In genomic region chr14:49160983-49161382, GRCh38 we compare ENCODE assay signal across 18 cellular contexts.
DNase-seq lines count a peak whose midpoint lies in the region; ATAC-seq and TF ChIP-seq lines count a peak whose summit lies in the region.
"Had no signal": no experiment of that assay in that cellular context is flagged by ENCODE, and none has a peak within 500 bp of the region (broad histone marks: within the 10 kb centered on the region; RNA-seq: fewer than 3 reads in every experiment).

No MANE protein-coding gene starts in this region.

- H3K9me3 ChIP-seq in A673 (ENCODE audit: low read depth, low read length, poor library complexity, severe bottlenecking) (no peaks in the 10 kb centered on the region), DOHH2 (ENCODE audit: control insufficient read depth, insufficient read depth, low read length) (no peaks in the 10 kb centered on the region)
- no peaks in the 10 kb centered on the region for H3K9me3 ChIP-seq in naive thymus-derived CD4-positive, alpha-beta T cell (ENCODE audit: control insufficient read depth in 2 of 3, low read length in 3 of 3)

- H3K79me2 ChIP-seq in DOHH2 (ENCODE audit: control insufficient read depth, low read length) = no peaks in the 10 kb centered on the region

- H3K4me2 ChIP-seq in DOHH2 (ENCODE audit: low read length) = peak overlapping the region; percentile 43
- H3K4me2 ChIP-seq: GM23338 had no signal

- H3K27ac Mint-ChIP-seq in nephron = peak overlapping the region; percentile 14 to 54 (median 27)
- H3K27ac Mint-ChIP-seq in naive thymus-derived CD4-positive, alpha-beta T cell = no peak overlapping the region
- H3K27ac Mint-ChIP-seq: B cell; CD14-positive monocyte; CD8-positive, alpha-beta T cell; GM23338; H9 had no signal

- no peaks in the 10 kb centered on the region for H3K36me3 ChIP-seq in A673 (ENCODE audit: insufficient read depth, low read length, poor library complexity, severe bottlenecking)
- no peaks in the 10 kb centered on the region for H3K36me3 ChIP-seq in DOHH2 (ENCODE audit: control insufficient read depth, low read length)
- no peaks in the 10 kb centered on the region for H3K36me3 ChIP-seq in naive thymus-derived CD4-positive, alpha-beta T cell (ENCODE audit: control insufficient read depth in 2 of 3, insufficient read depth in 3 of 3, low read length in 3 of 3)

- POLR2A ChIA-PET in A673 (lab: Charles Lee; ENCODE audit: low non-redundant PET) = no interaction called here
- POLR2A ChIA-PET in naive thymus-derived CD4-positive, alpha-beta T cell (lab: Charles Lee) = no interaction called here

- no peaks in the 10 kb centered on the region for H3K9me2 ChIP-seq in DOHH2 (replicated peaks; ENCODE audit: control insufficient read depth, low read length)

- H3K4me1 ChIP-seq in A673 (ENCODE audit: insufficient read depth, low read length, poor library complexity, severe bottlenecking) (peaks cover 3% of the 10 kb centered on the region), DOHH2 (ENCODE audit: control insufficient read depth, low read length) (peaks cover 29% of the 10 kb centered on the region)
- H3K4me1 ChIP-seq in naive thymus-derived CD4-positive, alpha-beta T cell (ENCODE audit: control insufficient read depth in 2 of 2, insufficient read depth in 2 of 2, low read length in 2 of 2) = no peaks in the 10 kb centered on the region

- H4K20me1 ChIP-seq in DOHH2 (ENCODE audit: control insufficient read depth, insufficient read depth, low read depth, low read length) = no peaks in the 10 kb centered on the region

- no peak overlapping the region for H3K4me3 Mint-ChIP-seq in nephron
- no peak overlapping the region for H3K4me3 Mint-ChIP-seq in naive thymus-derived CD4-positive, alpha-beta T cell
- H3K4me3 Mint-ChIP-seq: B cell; CD14-positive monocyte; CD8-positive, alpha-beta T cell; GM23338; H9 had no signal

- DNase-seq in A673 (ENCODE audit: low spot score) (peak; percentile 46), NCI-H69 (lab: John Stamatoyannopoulos, UW) (peak; percentile 94)
- DNase-seq in naive thymus-derived CD4-positive, alpha-beta T cell = no peak
- DNase-seq: CD8-positive, alpha-beta T cell; COR-L47; DMS153; DMS79 treated with DMSO at 0.1 percent for 48 hours; GDM1; H9 had no signal

- ATAC-seq in GM21825 (IDR thresholded peaks at IDR 0.05; ENCODE audit: unreplicated experiment) (no peak), GM21737 (IDR thresholded peaks at IDR 0.05; ENCODE audit: unreplicated experiment) (no peak), GM21723 (IDR thresholded peaks at IDR 0.05; ENCODE audit: unreplicated experiment) (no peak)
- ATAC-seq in naive thymus-derived CD4-positive, alpha-beta T cell = no peak
- ATAC-seq: CD8-positive, alpha-beta T cell; GM23338; HepG2 had no signal

- BruUV-seq in A673 (replicated peaks; lab: Mats Ljungman, UMichigan) = no TSS peak

- H3K36me3 Mint-ChIP-seq in nephron (ENCODE audit: low read depth) = no peaks in the 10 kb centered on the region
- H3K36me3 Mint-ChIP-seq in naive thymus-derived CD4-positive, alpha-beta T cell = no peaks in the 10 kb centered on the region
- H3K36me3 Mint-ChIP-seq: CD14-positive monocyte; CD8-positive, alpha-beta T cell had no signal

- no peaks in the 10 kb centered on the region for H3F3A ChIP-seq in DOHH2 (ENCODE audit: control insufficient read depth, insufficient read depth)

- CTCF ChIA-PET in A673 (lab: Charles Lee) = no interaction called here
- CTCF ChIA-PET in naive thymus-derived CD4-positive, alpha-beta T cell (lab: Charles Lee) = no interaction called here

- intact Hi-C loops in A673 (cut with micrococcal nuclease; ENCODE audit: unreplicated experiment) = no loop called here
- intact Hi-C loops in naive thymus-derived CD4-positive, alpha-beta T cell (cut with micrococcal nuclease) = no loop called here

- no peak overlapping the region for H3K4me3 ChIP-seq in A673 (ENCODE audit: low read depth, low read length, poor library complexity, severe bottlenecking)
- H3K4me3 ChIP-seq in DOHH2 (ENCODE audit: low read length) = peak overlapping the region; percentile 11; the same call in 1 of the 2 replicates
- no peak overlapping the region for H3K4me3 ChIP-seq in naive thymus-derived CD4-positive, alpha-beta T cell (ENCODE audit: low read length)
- H3K4me3 ChIP-seq: GM23338 had no signal

- H3K4me1 Mint-ChIP-seq in nephron = peaks cover 30% of the 10 kb centered on the region
- H3K4me1 Mint-ChIP-seq in naive thymus-derived CD4-positive, alpha-beta T cell = peaks cover 0 to 6% (median 0%) of the 10 kb centered on the region in 7 donors
- H3K4me1 Mint-ChIP-seq: CD14-positive monocyte, GM23338, H9 had no signal

- H3K27me3 ChIP-seq in A673 (replicated peaks; ENCODE audit: insufficient read depth, low read depth, low read length, poor library complexity) (no peaks in the 10 kb centered on the region), DOHH2 (ENCODE audit: control insufficient read depth, low read length) (no peaks in the 10 kb centered on the region)
- H3K27me3 ChIP-seq in naive thymus-derived CD4-positive, alpha-beta T cell (ENCODE audit: control insufficient read depth in 2 of 2, insufficient read depth in 2 of 2, low read length in 2 of 2) = no peaks in the 10 kb centered on the region

- H3K27ac ChIP-seq in A673 (ENCODE audit: low read depth, low read length, poor library complexity, severe bottlenecking) (no peak overlapping the region), DOHH2 (ENCODE audit: low read depth, low read length) (no peak overlapping the region; the same call in 1 of the 2 replicates)
- no peak overlapping the region for H3K27ac ChIP-seq in naive thymus-derived CD4-positive, alpha-beta T cell (ENCODE audit: low read depth, low read length)

- H3K9me3 Mint-ChIP-seq in nephron = peaks cover 3% of the 10 kb centered on the region
- no peaks in the 10 kb centered on the region for H3K9me3 Mint-ChIP-seq in naive thymus-derived CD4-positive, alpha-beta T cell
- H3K9me3 Mint-ChIP-seq: CD14-positive monocyte; CD8-positive, alpha-beta T cell; GM23338 had no signal

- H3K27me3 Mint-ChIP-seq in nephron (ENCODE audit: low read depth) = no peaks in the 10 kb centered on the region
- H3K27me3 Mint-ChIP-seq in naive thymus-derived CD4-positive, alpha-beta T cell = peaks cover 0 to 5% (median 0%) of the 10 kb centered on the region in 5 donors
- H3K27me3 Mint-ChIP-seq: B cell had no signal

- TF ChIP-seq CTCF in A673 (conservative IDR thresholded peaks at IDR 0.05; ENCODE audit: low read depth, low read length) (no peak), DOHH2 (IDR thresholded peaks at IDR 0.05; ENCODE audit: low read depth, low read length, poor library complexity, severe bottlenecking) (no peak), nephron (IDR thresholded peaks at IDR 0.05; ENCODE audit: unreplicated experiment in 3 of 3) (no peak)

Comparison
In these comparisons a context has a peak if more than half of its experiments do, and no peak if none do; other contexts are left out.
1. DNase-seq: peak in A673 (single experiment) and NCI-H69 (single experiment); none in naive thymus-derived CD4-positive, alpha-beta T cell (0 of 9).
2. H3K27ac Mint-ChIP-seq: peak in nephron (3 of 3); none in naive thymus-derived CD4-positive, alpha-beta T cell (0 of 9).